ENCODE assay signal across 24 cellular contexts in the genomic region with DNA sequence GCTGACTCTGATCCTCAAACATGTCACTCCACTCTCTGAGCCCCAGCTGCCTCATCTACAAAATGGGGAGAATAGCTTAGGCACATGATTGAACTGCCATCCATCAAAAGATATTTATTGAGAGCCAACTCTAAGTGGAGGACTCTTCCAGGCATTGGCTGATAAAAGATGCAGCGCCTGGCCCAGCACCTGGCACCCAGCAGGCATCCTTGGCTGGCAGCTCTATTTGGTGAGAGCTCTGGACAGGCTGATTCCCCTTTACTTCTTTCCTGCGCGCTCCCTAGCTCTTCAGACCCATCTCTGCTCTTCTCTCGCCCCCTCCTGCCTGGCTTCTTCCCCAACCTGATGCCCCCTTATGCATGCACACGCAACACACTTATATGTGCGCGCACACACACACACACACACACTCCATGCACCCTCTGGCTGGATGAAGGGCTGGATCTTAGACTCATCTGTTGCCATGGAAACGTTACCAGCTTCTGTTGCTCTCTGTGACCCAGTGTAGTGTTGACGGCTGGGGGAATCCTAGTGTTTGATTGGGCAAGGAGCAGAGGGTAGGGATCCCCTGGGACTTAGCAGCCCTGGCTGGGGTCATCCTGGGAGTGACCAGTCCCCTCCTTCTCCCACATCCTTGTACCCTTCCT. TPM values are rescaled to one million over a fixed set of nuclear protein-coding genes. Genes with fewer than 3 reads are reported as not detected.
DNase-seq lines count a peak whose midpoint lies in the region; ATAC-seq, FAIRE-seq and TF ChIP-seq lines count a peak whose summit lies in the region.
"Had no signal": no experiment of that assay in that cellular context is flagged by ENCODE, and none has a peak within 500 bp of the region (broad histone marks: within the 10 kb centered on the region; RNA-seq: fewer than 3 reads in every experiment).

No MANE protein-coding gene starts in this region.

- peaks cover 0 to 51% (median 21%) of the 10 kb centered on the region in 7 donors for H3K27me3 ChIP-seq in spleen (replicated peaks in 1 of 7)
- H3K27me3 ChIP-seq: adrenal gland, right atrium auricular region, vagina had no signal

- H3K9me3 ChIP-seq in spleen, result no peaks in the 10 kb centered on the region
- H3K9me3 ChIP-seq: adrenal gland, right atrium auricular region, vagina had no signal

- no peak for DNase-seq in activated naive CD4-positive, alpha-beta T cell treated with anti-CD3 and anti-CD28 coated beads, Interleukin-2, amount 50 U/mL, for 72 hours (ENCODE audit: low spot score in 2 of 2)
- DNase-seq in NCI-H2171 (lab: John Stamatoyannopoulos, UW), result peak; percentile 24
- peak; percentile 33 to 69 for DNase-seq in cerebellar nuclear complex (lab: John Stamatoyannopoulos, UW)
- DNase-seq in spleen, result peak; percentile 34
- no peak for DNase-seq in frontal cortex (ENCODE audit: low spot score in 2 of 2)
- DNase-seq in midbrain (lab: John Stamatoyannopoulos, UW), result no peak
- DNase-seq: activated CD4-positive, alpha-beta T cell treated with anti-CD3 and anti-CD28 coated beads, Interleukin-2, amount 50 U/mL, for 4 hours; activated T-cell treated with anti-CD3 and anti-CD28 coated beads, Interleukin-2, amount 50 U/mL, for 48 hours; adrenal gland; Calu3; central memory CD4-positive, alpha-beta T cell; foreskin melanocyte; Kasumi-1; stimulated activated CD4-positive, alpha-beta T cell treated with anti-CD3 and anti-CD28 coated beads, Interleukin-1b, Interleukin-23, amount 100 ng/mL, for 48 hours had no signal

- peaks cover 0 to 10% (median 2%) of the 10 kb centered on the region in 6 donors for H3K4me1 ChIP-seq in spleen
- H3K4me1 ChIP-seq: vagina had no signal

- 64 to 74% (median 67%) methylated on average over 9 of the region's 9 CpGs for WGBS in spleen, 5 donors

- TF ChIP-seq POLR2A in spleen (IDR thresholded peaks at IDR 0.05), result no peak

- peak overlapping the region; percentile 65 for H3K27ac Mint-ChIP-seq in activated naive CD4-positive, alpha-beta T cell treated with anti-CD3 and anti-CD28 coated beads, Interleukin-2, amount 50 U/mL, for 24 hours
- H3K27ac Mint-ChIP-seq in activated naive CD4-positive, alpha-beta T cell treated with anti-CD3 and anti-CD28 coated beads, Interleukin-2, amount 50 U/mL, for 72 hours, result no peak overlapping the region
- H3K27ac Mint-ChIP-seq: nephron had no signal

- H3K4me3 Mint-ChIP-seq in activated naive CD4-positive, alpha-beta T cell treated with anti-CD3 and anti-CD28 coated beads, Interleukin-2, amount 50 U/mL, for 24 hours, result no peak overlapping the region
- H3K4me3 Mint-ChIP-seq: nephron had no signal

- intact Hi-C loops in spleen (cut with DNase I; ENCODE audit: low total_unique reads), result no loop called here

- H3K4me3 ChIP-seq in spleen, result no peak overlapping the region
- H3K4me3 ChIP-seq: adrenal gland, lung, right atrium auricular region, vagina had no signal

- no peak for FAIRE-seq in frontal cortex (lab: Jason Lieb, UNC)
- FAIRE-seq: GM18507, GM19239, TTC549 had no signal

- H3K9me3 Mint-ChIP-seq in activated naive CD4-positive, alpha-beta T cell treated with anti-CD3 and anti-CD28 coated beads, Interleukin-2, amount 50 U/mL, for 24 hours, result no peaks in the 10 kb centered on the region
- H3K9me3 Mint-ChIP-seq in activated naive CD4-positive, alpha-beta T cell treated with anti-CD3 and anti-CD28 coated beads, Interleukin-2, amount 50 U/mL, for 72 hours, result no peaks in the 10 kb centered on the region
- H3K9me3 Mint-ChIP-seq: nephron had no signal

- no peak overlapping the region for H3K27ac ChIP-seq in spleen
- H3K27ac ChIP-seq: adrenal gland, right atrium auricular region, vagina had no signal

- H3K36me3 ChIP-seq in spleen, result no peaks in the 10 kb centered on the region
- H3K36me3 ChIP-seq: adrenal gland, right atrium auricular region, vagina had no signal

- TF ChIP-seq CTCF in spleen (IDR thresholded peaks at IDR 0.05 in 8 of 11, conservative IDR thresholded peaks at IDR 0.05 in 3 of 11), result no peak

- H3K36me3 Mint-ChIP-seq in activated naive CD4-positive, alpha-beta T cell treated with anti-CD3 and anti-CD28 coated beads, Interleukin-2, amount 50 U/mL, for 24 hours, result no peaks in the 10 kb centered on the region
- H3K36me3 Mint-ChIP-seq in activated naive CD4-positive, alpha-beta T cell treated with anti-CD3 and anti-CD28 coated beads, Interleukin-2, amount 50 U/mL, for 72 hours, result no peaks in the 10 kb centered on the region

- H3K27me3 Mint-ChIP-seq in activated naive CD4-positive, alpha-beta T cell treated with anti-CD3 and anti-CD28 coated beads, Interleukin-2, amount 50 U/mL, for 24 hours, result peaks cover 12% of the 10 kb centered on the region

- ATAC-seq in activated naive CD4-positive, alpha-beta T cell treated with anti-CD3 and anti-CD28 coated beads, Interleukin-2, amount 50 U/mL, for 72 hours, result no peak
- no peak for ATAC-seq in GM18870 (IDR thresholded peaks at IDR 0.05; ENCODE audit: unreplicated experiment)

- H3K4me1 Mint-ChIP-seq in activated naive CD4-positive, alpha-beta T cell treated with anti-CD3 and anti-CD28 coated beads, Interleukin-2, amount 50 U/mL, for 24 hours, result peaks cover 5% of the 10 kb centered on the region
- H3K4me1 Mint-ChIP-seq: nephron had no signal

RNA-seq across cellular contexts. Expression of a gene that starts 49.3 kb away (rescaled TPM):
- under 1 TPM; 0.10 to 0.30 TPM for total RNA-seq in activated naive CD4-positive, alpha-beta T cell treated with anti-CD3 and anti-CD28 coated beads, Interleukin-2, amount 50 U/mL, for 72 hours
- total RNA-seq in spleen (under 1 TPM in 1 of 7 donors, not detected in 6; 0.28 TPM), frontal cortex (under 0.01 TPM)
- not detected for polyA plus RNA-seq in spleen
- total RNA-seq: Calu3, subcutaneous adipose tissue, vagina had no signal

Comparison
In these comparisons a context has a peak if more than half of its experiments do, and no peak if none do; other contexts are left out.
1. DNase-seq: peak in NCI-H2171 (single experiment), cerebellar nuclear complex (2 of 2) and spleen (single experiment); none in activated naive CD4-positive, alpha-beta T cell treated with anti-CD3 and anti-CD28 coated beads, Interleukin-2, amount 50 U/mL, for 72 hours (0 of 2), frontal cortex (0 of 2) and midbrain (single experiment).